Comparison of ENCODE assay signal across 1 cellular context in the genomic region with DNA sequence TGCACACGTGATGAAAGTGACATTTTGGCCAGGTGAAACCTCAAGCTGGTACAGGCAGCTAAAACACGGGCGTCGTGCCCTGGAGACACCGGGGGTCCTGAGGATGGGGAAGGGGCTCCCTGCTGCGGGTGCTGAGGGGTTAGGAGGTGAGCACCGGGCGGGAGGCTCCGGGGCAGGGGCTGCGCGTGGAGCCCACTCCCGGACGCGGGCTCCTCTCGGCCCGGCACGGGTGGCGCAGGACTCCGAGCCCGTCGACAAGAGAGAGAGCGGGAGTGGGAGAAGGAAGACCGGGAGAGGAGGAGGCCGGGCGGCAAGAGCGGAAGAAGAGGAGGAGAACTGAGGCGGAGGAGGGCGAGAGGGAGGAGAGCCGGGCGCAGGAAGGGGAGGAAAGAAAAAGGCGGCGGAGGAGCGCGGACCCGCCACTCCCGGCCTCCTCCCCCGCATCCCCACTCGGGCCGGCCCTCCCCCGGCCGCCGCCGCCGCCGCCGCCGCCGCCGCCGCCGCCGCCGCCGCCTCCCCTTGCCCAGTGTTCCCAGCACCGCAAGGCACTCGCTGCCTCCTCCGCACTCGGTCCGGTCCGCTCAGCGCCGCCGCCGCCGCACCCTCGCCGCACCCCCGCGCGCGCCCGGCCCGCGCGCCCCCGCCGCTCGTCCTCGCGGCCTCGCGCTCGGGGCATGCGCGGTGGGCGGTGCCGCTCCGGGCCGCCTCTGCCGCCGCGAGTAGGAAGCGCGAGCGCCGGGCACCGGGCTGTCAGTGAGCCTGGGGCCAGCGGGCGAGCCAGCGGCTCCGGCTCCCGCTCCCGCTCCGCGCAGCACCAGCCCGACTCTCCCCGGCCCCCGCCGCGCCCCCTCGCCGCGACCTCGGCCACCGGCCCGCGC.
TF ChIP-seq lines count a peak whose summit lies in the region.

A gene (plus strand): TSS at position 750 of the 878 bp plus-strand sequence.

TF ChIP-seq in K562, 482 proteins besides CTCF, POLR2A, EP300 and RAD21 (continued from another document and continues in another):
- TF ChIP-seq, protein P1, sequence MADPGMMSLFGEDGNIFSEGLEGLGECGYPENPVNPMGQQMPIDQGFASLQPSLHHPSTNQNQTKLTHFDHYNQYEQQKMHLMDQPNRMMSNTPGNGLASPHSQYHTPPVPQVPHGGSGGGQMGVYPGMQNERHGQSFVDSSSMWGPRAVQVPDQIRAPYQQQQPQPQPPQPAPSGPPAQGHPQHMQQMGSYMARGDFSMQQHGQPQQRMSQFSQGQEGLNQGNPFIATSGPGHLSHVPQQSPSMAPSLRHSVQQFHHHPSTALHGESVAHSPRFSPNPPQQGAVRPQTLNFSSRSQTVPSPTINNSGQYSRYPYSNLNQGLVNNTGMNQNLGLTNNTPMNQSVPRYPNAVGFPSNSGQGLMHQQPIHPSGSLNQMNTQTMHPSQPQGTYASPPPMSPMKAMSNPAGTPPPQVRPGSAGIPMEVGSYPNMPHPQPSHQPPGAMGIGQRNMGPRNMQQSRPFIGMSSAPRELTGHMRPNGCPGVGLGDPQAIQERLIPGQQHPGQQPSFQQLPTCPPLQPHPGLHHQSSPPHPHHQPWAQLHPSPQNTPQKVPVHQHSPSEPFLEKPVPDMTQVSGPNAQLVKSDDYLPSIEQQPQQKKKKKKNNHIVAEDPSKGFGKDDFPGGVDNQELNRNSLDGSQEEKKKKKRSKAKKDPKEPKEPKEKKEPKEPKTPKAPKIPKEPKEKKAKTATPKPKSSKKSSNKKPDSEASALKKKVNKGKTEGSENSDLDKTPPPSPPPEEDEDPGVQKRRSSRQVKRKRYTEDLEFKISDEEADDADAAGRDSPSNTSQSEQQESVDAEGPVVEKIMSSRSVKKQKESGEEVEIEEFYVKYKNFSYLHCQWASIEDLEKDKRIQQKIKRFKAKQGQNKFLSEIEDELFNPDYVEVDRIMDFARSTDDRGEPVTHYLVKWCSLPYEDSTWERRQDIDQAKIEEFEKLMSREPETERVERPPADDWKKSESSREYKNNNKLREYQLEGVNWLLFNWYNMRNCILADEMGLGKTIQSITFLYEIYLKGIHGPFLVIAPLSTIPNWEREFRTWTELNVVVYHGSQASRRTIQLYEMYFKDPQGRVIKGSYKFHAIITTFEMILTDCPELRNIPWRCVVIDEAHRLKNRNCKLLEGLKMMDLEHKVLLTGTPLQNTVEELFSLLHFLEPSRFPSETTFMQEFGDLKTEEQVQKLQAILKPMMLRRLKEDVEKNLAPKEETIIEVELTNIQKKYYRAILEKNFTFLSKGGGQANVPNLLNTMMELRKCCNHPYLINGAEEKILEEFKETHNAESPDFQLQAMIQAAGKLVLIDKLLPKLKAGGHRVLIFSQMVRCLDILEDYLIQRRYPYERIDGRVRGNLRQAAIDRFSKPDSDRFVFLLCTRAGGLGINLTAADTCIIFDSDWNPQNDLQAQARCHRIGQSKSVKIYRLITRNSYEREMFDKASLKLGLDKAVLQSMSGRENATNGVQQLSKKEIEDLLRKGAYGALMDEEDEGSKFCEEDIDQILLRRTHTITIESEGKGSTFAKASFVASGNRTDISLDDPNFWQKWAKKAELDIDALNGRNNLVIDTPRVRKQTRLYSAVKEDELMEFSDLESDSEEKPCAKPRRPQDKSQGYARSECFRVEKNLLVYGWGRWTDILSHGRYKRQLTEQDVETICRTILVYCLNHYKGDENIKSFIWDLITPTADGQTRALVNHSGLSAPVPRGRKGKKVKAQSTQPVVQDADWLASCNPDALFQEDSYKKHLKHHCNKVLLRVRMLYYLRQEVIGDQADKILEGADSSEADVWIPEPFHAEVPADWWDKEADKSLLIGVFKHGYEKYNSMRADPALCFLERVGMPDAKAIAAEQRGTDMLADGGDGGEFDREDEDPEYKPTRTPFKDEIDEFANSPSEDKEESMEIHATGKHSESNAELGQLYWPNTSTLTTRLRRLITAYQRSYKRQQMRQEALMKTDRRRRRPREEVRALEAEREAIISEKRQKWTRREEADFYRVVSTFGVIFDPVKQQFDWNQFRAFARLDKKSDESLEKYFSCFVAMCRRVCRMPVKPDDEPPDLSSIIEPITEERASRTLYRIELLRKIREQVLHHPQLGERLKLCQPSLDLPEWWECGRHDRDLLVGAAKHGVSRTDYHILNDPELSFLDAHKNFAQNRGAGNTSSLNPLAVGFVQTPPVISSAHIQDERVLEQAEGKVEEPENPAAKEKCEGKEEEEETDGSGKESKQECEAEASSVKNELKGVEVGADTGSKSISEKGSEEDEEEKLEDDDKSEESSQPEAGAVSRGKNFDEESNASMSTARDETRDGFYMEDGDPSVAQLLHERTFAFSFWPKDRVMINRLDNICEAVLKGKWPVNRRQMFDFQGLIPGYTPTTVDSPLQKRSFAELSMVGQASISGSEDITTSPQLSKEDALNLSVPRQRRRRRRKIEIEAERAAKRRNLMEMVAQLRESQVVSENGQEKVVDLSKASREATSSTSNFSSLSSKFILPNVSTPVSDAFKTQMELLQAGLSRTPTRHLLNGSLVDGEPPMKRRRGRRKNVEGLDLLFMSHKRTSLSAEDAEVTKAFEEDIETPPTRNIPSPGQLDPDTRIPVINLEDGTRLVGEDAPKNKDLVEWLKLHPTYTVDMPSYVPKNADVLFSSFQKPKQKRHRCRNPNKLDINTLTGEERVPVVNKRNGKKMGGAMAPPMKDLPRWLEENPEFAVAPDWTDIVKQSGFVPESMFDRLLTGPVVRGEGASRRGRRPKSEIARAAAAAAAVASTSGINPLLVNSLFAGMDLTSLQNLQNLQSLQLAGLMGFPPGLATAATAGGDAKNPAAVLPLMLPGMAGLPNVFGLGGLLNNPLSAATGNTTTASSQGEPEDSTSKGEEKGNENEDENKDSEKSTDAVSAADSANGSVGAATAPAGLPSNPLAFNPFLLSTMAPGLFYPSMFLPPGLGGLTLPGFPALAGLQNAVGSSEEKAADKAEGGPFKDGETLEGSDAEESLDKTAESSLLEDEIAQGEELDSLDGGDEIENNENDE (IDR thresholded peaks at IDR 0.05; ENCODE audit: low read depth, low read length) = no peak
- TF ChIP-seq ZNF175 (CRISPR knock-in tag; IDR thresholded peaks at IDR 0.05; ENCODE audit: low read depth) (peak; percentile 89), ETV1 (tag; conservative IDR thresholded peaks at IDR 0.05; ENCODE audit: low read depth) (0 out of 2 replicates have a peak, but pooled peaks have one; percentile 45), CCNT2 (IDR thresholded peaks at IDR 0.05; ENCODE audit: borderline replicate concordance, extremely low read depth, insufficient read length, low read depth, low read length) (peak; percentile 86), POLR2H (tag; IDR thresholded peaks at IDR 0.05; ENCODE audit: low read depth) (peak; percentile 61), RB1 (IDR thresholded peaks at IDR 0.05; ENCODE audit: low read depth) (peak; percentile 68; the same call in 1 of the 2 replicates), TBL1XR1 (IDR thresholded peaks at IDR 0.05; ENCODE audit: low read length in 2 of 2) (no peak), OTX1 (CRISPR knock-in tag; IDR thresholded peaks at IDR 0.05) (0 out of 2 replicates have a peak, but pooled peaks have one; percentile 15), YY1 (IDR thresholded peaks at IDR 0.05; ENCODE audit: borderline replicate concordance in 1 of 3, control insufficient read depth in 1 of 3, extremely low read depth in 1 of 3, insufficient read depth in 3 of 3, insufficient read length in 1 of 3, insufficient replicate concordance in 2 of 3, low read depth in 1 of 3, low read length in 2 of 3) (peak in 2 of 3 experiments; percentile 3 to 33), NRF1 (conservative IDR thresholded peaks at IDR 0.05 in 1 of 2, IDR thresholded peaks at IDR 0.05 in 1 of 2) (no peak; a peak in 2 of 4 replicates), SIN3A (IDR thresholded peaks at IDR 0.05; ENCODE audit: borderline replicate concordance in 2 of 2, control insufficient read depth in 1 of 2, low read depth in 2 of 2, low read length in 2 of 2) (0 out of 4 replicates have a peak, but pooled peaks of 1 of the 2 experiments have one; percentile 24), NONO (IDR thresholded peaks at IDR 0.05; ENCODE audit: low read depth in 2 of 2, low read length in 1 of 2) (peak in 1 of 2 experiments; percentile 75; a peak in 2 of 4 replicates), TAF1 (IDR thresholded peaks at IDR 0.05; ENCODE audit: control insufficient read depth, extremely low read depth, insufficient read depth, low read length, severe bottlenecking) (peak; percentile 75), CREM (IDR thresholded peaks at IDR 0.05; ENCODE audit: low read depth) (peak; percentile 82), GATAD2A (IDR thresholded peaks at IDR 0.05) (peak; percentile 67; the same call in 1 of the 2 replicates), BACH1 (tag; IDR thresholded peaks at IDR 0.05) (no peak), SMARCA5 (IDR thresholded peaks at IDR 0.05) (no peak), FOSL1 (tag; conservative IDR thresholded peaks at IDR 0.05) (0 out of 2 replicates have a peak, but pooled peaks have one; percentile 30)
- TF ChIP-seq, protein P2, sequence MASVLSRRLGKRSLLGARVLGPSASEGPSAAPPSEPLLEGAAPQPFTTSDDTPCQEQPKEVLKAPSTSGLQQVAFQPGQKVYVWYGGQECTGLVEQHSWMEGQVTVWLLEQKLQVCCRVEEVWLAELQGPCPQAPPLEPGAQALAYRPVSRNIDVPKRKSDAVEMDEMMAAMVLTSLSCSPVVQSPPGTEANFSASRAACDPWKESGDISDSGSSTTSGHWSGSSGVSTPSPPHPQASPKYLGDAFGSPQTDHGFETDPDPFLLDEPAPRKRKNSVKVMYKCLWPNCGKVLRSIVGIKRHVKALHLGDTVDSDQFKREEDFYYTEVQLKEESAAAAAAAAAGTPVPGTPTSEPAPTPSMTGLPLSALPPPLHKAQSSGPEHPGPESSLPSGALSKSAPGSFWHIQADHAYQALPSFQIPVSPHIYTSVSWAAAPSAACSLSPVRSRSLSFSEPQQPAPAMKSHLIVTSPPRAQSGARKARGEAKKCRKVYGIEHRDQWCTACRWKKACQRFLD (CRISPR knock-in tag; IDR thresholded peaks at IDR 0.05) = peak; percentile 96
- TF ChIP-seq, protein P3, sequence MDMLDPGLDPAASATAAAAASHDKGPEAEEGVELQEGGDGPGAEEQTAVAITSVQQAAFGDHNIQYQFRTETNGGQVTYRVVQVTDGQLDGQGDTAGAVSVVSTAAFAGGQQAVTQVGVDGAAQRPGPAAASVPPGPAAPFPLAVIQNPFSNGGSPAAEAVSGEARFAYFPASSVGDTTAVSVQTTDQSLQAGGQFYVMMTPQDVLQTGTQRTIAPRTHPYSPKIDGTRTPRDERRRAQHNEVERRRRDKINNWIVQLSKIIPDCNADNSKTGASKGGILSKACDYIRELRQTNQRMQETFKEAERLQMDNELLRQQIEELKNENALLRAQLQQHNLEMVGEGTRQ (CRISPR knock-in tag; IDR thresholded peaks at IDR 0.05) = peak; percentile 54
- TF ChIP-seq, protein P4, sequence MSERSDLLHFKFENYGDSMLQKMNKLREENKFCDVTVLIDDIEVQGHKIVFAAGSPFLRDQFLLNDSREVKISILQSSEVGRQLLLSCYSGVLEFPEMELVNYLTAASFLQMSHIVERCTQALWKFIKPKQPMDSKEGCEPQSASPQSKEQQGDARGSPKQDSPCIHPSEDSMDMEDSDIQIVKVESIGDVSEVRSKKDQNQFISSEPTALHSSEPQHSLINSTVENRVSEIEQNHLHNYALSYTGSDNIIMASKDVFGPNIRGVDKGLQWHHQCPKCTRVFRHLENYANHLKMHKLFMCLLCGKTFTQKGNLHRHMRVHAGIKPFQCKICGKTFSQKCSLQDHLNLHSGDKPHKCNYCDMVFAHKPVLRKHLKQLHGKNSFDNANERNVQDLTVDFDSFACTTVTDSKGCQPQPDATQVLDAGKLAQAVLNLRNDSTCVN (CRISPR knock-in tag; IDR thresholded peaks at IDR 0.05) = 0 out of 2 replicates have a peak, but pooled peaks have one; percentile 19
- TF ChIP-seq, protein P5, sequence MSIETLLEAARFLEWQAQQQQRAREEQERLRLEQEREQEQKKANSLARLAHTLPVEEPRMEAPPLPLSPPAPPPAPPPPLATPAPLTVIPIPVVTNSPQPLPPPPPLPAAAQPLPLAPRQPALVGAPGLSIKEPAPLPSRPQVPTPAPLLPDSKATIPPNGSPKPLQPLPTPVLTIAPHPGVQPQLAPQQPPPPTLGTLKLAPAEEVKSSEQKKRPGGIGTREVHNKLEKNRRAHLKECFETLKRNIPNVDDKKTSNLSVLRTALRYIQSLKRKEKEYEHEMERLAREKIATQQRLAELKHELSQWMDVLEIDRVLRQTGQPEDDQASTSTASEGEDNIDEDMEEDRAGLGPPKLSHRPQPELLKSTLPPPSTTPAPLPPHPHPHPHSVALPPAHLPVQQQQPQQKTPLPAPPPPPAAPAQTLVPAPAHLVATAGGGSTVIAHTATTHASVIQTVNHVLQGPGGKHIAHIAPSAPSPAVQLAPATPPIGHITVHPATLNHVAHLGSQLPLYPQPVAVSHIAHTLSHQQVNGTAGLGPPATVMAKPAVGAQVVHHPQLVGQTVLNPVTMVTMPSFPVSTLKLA (conservative IDR thresholded peaks at IDR 0.05) = peak in 1 of 2 experiments; percentile 33; a peak in 1 of 4 replicates
- TF ChIP-seq, protein P6, sequence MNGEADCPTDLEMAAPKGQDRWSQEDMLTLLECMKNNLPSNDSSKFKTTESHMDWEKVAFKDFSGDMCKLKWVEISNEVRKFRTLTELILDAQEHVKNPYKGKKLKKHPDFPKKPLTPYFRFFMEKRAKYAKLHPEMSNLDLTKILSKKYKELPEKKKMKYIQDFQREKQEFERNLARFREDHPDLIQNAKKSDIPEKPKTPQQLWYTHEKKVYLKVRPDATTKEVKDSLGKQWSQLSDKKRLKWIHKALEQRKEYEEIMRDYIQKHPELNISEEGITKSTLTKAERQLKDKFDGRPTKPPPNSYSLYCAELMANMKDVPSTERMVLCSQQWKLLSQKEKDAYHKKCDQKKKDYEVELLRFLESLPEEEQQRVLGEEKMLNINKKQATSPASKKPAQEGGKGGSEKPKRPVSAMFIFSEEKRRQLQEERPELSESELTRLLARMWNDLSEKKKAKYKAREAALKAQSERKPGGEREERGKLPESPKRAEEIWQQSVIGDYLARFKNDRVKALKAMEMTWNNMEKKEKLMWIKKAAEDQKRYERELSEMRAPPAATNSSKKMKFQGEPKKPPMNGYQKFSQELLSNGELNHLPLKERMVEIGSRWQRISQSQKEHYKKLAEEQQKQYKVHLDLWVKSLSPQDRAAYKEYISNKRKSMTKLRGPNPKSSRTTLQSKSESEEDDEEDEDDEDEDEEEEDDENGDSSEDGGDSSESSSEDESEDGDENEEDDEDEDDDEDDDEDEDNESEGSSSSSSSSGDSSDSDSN (IDR thresholded peaks at IDR 0.05; ENCODE audit: borderline replicate concordance in 1 of 2, low read depth in 2 of 2, low read length in 2 of 2) = no peak
- TF ChIP-seq, protein P7, sequence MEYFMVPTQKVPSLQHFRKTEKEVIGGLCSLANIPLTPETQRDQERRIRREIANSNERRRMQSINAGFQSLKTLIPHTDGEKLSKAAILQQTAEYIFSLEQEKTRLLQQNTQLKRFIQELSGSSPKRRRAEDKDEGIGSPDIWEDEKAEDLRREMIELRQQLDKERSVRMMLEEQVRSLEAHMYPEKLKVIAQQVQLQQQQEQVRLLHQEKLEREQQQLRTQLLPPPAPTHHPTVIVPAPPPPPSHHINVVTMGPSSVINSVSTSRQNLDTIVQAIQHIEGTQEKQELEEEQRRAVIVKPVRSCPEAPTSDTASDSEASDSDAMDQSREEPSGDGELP (CRISPR knock-in tag; IDR thresholded peaks at IDR 0.05; ENCODE audit: borderline replicate concordance) = peak; percentile 49; the same call in 1 of the 2 replicates
- TF ChIP-seq, protein P8, sequence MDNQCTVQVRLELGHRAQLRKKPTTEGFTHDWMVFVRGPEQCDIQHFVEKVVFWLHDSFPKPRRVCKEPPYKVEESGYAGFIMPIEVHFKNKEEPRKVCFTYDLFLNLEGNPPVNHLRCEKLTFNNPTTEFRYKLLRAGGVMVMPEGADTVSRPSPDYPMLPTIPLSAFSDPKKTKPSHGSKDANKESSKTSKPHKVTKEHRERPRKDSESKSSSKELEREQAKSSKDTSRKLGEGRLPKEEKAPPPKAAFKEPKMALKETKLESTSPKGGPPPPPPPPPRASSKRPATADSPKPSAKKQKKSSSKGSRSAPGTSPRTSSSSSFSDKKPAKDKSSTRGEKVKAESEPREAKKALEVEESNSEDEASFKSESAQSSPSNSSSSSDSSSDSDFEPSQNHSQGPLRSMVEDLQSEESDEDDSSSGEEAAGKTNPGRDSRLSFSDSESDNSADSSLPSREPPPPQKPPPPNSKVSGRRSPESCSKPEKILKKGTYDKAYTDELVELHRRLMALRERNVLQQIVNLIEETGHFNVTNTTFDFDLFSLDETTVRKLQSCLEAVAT (IDR thresholded peaks at IDR 0.05) = peak in 1 of 2 experiments; percentile 33; a peak in 1 of 4 replicates
